Comparison of ENCODE assay signal across 12 cellular contexts in the genomic region with DNA sequence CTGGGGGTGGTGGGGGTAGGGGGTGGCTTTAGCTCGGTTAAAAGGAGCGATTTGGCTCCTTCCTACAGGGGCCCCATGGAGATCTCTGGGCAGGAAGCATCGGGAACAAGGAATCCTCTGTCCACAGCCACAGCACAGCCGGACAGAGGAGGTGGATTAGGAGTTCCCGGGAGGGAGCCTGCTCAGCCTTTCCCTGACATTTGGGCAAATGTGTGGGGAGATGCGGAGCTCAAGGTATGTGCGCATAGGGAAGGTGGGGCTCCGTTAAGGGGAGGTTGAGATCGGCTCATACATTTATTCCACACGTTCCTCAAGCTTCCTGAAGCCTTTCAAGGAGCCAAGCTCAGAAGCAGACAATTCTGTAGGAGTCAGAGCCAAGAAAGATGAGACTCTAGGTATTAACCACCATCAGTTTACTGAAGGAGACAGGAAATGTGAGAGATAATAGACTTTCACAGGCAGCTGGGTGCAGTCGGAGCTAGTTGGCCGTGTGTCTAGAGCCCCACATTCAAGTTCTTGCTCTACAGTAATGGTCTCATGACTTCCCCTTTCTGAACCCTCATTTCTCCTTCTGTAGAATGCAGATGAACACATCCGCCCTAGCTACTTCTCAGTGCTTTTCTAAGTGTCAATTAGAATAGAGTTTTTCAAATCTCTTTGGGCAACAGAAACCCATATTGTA. TPM values are rescaled to one million over a fixed set of nuclear protein-coding genes. Genes with fewer than 3 reads are reported as not detected.
DNase-seq lines count a peak whose midpoint lies in the region; ATAC-seq and TF ChIP-seq lines count a peak whose summit lies in the region.
"Had no signal": no experiment of that assay in that cellular context is flagged by ENCODE, and none has a peak within 500 bp of the region (broad histone marks: within the 10 kb centered on the region; RNA-seq: fewer than 3 reads in every experiment).

No MANE protein-coding gene starts in this region.

- H3K36me3 ChIP-seq in BLaER1 = no peaks in the 10 kb centered on the region
- H3K36me3 ChIP-seq in GM23338 (ENCODE audit: insufficient read depth) = no peaks in the 10 kb centered on the region
- no peaks in the 10 kb centered on the region for H3K36me3 ChIP-seq in PC-9 (ENCODE audit: low read depth)
- H3K36me3 ChIP-seq in hepatocyte (replicated peaks; ENCODE audit: insufficient read depth, low read depth) = no peaks in the 10 kb centered on the region

- H3K79me2 ChIP-seq in GM23338 (replicated peaks; ENCODE audit: insufficient read depth) = no peaks in the 10 kb centered on the region
- H3K79me2 ChIP-seq in PC-9 (ENCODE audit: low read depth) = no peaks in the 10 kb centered on the region
- no peaks in the 10 kb centered on the region for H3K79me2 ChIP-seq in hepatocyte

- intact Hi-C loops in PC-9 (cut with micrococcal nuclease; ENCODE audit: unreplicated experiment) = no loop called here

- H3K9me2 ChIP-seq in GM23338 (ENCODE audit: insufficient read depth) (no peaks in the 10 kb centered on the region), PC-9 (ENCODE audit: insufficient read depth) (no peaks in the 10 kb centered on the region), hepatocyte (replicated peaks; ENCODE audit: insufficient read depth) (no peaks in the 10 kb centered on the region)

- H3K4me1 Mint-ChIP-seq in GM23338 = peaks cover 36% of the 10 kb centered on the region

- H3K4me3 Mint-ChIP-seq in GM23338 = no peak overlapping the region

- H4K20me1 ChIP-seq in BLaER1 (no peaks in the 10 kb centered on the region), GM23338 (replicated peaks; ENCODE audit: insufficient read depth) (no peaks in the 10 kb centered on the region), PC-9 (ENCODE audit: insufficient read depth) (no peaks in the 10 kb centered on the region), hepatocyte (ENCODE audit: insufficient read depth, poor library complexity, severe bottlenecking) (no peaks in the 10 kb centered on the region)

- H3K9me3 ChIP-seq in BLaER1 (no peaks in the 10 kb centered on the region), PC-9 (ENCODE audit: insufficient read depth, low read depth) (no peaks in the 10 kb centered on the region), hepatocyte (ENCODE audit: low read depth) (no peaks in the 10 kb centered on the region)

- ATAC-seq in GM23338 = peak; percentile 60

- no peak overlapping the region for H3K9ac ChIP-seq in BLaER1

- DNase-seq in GM23338 (ENCODE audit: low spot score) (peak; percentile 40), SIG-M5 treated with dmso at 0.1 percent for 504 hours (lab: John Stamatoyannopoulos, UW; ENCODE audit: unreplicated experiment) (peak; percentile 89), iPS-NIHi7 (ENCODE audit: extremely low spot score) (peak; percentile 35), activated gamma-delta T cell treated with Interleukin-2 at 50 U/mL for 16 hours (no peak), erythroblast (lab: John Stamatoyannopoulos, UW) (no peak), PC-9 (no peak), hepatocyte (ENCODE audit: low spot score) (no peak)
- DNase-seq: DMS53; stimulated activated CD4-positive, alpha-beta T cell treated with anti-CD3 and anti-CD28 coated beads, Interleukin-12 subunit alpha, Interleukin-12 subunit beta, amount 100 ng/mL, for 4 hours had no signal

- H3K27me3 ChIP-seq in BLaER1 (no peaks in the 10 kb centered on the region), GM23338 (ENCODE audit: insufficient read depth) (no peaks in the 10 kb centered on the region), PC-9 (ENCODE audit: insufficient read depth, low read depth) (no peaks in the 10 kb centered on the region), hepatocyte (no peaks in the 10 kb centered on the region)

- TF ChIP-seq CTCF in GM23338 (conservative IDR thresholded peaks at IDR 0.05; ENCODE audit: low read depth in 2 of 2) = no peak
- TF ChIP-seq CTCF in PC-9 (conservative IDR thresholded peaks at IDR 0.05) = no peak
- TF ChIP-seq CTCF in hepatocyte (IDR thresholded peaks at IDR 0.05; ENCODE audit: poor library complexity) = no peak

- POLR2A ChIA-PET in PC-9 (lab: Charles Lee; ENCODE audit: unreplicated experiment) = no interaction called here

- H3K27ac Mint-ChIP-seq in GM23338 = no peak overlapping the region

- BruUV-seq in PC-9 (replicated peaks; lab: Mats Ljungman, UMichigan) = no TSS peak

- peaks cover 12% of the 10 kb centered on the region for H3K27me3 Mint-ChIP-seq in GM23338 (ENCODE audit: insufficient read depth, low read depth, poor library complexity)

- H3K27ac ChIP-seq in BLaER1 = no peak overlapping the region
- no peak overlapping the region for H3K27ac ChIP-seq in GM23338 (ENCODE audit: low read depth)
- no peak overlapping the region for H3K27ac ChIP-seq in PC-9
- no peak overlapping the region for H3K27ac ChIP-seq in hepatocyte

- H3K4me1 ChIP-seq in BLaER1 (peaks cover 38% of the 10 kb centered on the region), GM23338 (ENCODE audit: insufficient read depth) (peaks cover 15% of the 10 kb centered on the region), PC-9 (replicated peaks; ENCODE audit: insufficient read depth) (peaks cover 18% of the 10 kb centered on the region), hepatocyte (ENCODE audit: insufficient read depth) (peaks cover 14% of the 10 kb centered on the region)

- H3F3A ChIP-seq in GM23338 (replicated peaks; ENCODE audit: low read depth) (no peaks in the 10 kb centered on the region), PC-9 (ENCODE audit: insufficient read depth, low read depth) (0 out of 2 replicates have a peak, but pooled peaks cover 5% of the 10 kb centered on the region)

- CTCF ChIA-PET in PC-9 (lab: Charles Lee) = no interaction called here

- H3K36me3 Mint-ChIP-seq in GM23338 (ENCODE audit: low read depth) = no peaks in the 10 kb centered on the region

- H3K4me2 ChIP-seq in BLaER1 (peak overlapping the region; percentile 27; the same call in 1 of the 2 replicates), GM23338 (peak overlapping the region; percentile 26; the same call in 1 of the 2 replicates), PC-9 (no peak overlapping the region), hepatocyte (no peak overlapping the region)

- H2AFZ ChIP-seq in GM23338 (no peak overlapping the region), PC-9 (no peak overlapping the region), hepatocyte (no peak overlapping the region)

- no peak overlapping the region for H3K4me3 ChIP-seq in BLaER1
- H3K4me3 ChIP-seq in GM23338 = no peak overlapping the region
- no peak overlapping the region for H3K4me3 ChIP-seq in PC-9
- H3K4me3 ChIP-seq in hepatocyte = no peak overlapping the region
- H3K4me3 ChIP-seq: coronary artery had no signal

- TF ChIP-seq POLR2A in erythroblast (IDR thresholded peaks at IDR 0.05; ENCODE audit: low read length) = no peak

- no peaks in the 10 kb centered on the region; the same call in 2 of the 3 replicates for H3K9me3 Mint-ChIP-seq in GM23338

- WGBS in hepatocyte (ENCODE audit: low lambda C conversion rate, missing lambda C conversion rate) = 63% methylated on average over 13 of the region's 13 CpGs

TF ChIP-seq in GM23338, 12 proteins besides CTCF, POLR2A, EP300 and RAD21 (continues in another document):
- TF ChIP-seq, protein P1, sequence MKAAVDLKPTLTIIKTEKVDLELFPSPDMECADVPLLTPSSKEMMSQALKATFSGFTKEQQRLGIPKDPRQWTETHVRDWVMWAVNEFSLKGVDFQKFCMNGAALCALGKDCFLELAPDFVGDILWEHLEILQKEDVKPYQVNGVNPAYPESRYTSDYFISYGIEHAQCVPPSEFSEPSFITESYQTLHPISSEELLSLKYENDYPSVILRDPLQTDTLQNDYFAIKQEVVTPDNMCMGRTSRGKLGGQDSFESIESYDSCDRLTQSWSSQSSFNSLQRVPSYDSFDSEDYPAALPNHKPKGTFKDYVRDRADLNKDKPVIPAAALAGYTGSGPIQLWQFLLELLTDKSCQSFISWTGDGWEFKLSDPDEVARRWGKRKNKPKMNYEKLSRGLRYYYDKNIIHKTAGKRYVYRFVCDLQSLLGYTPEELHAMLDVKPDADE (IDR thresholded peaks at IDR 0.05) = no peak
- TF ChIP-seq EZH2 (IDR thresholded peaks at IDR 0.05; ENCODE audit: low read depth, unreplicated experiment) = no peak
- no peak for TF ChIP-seq JUNB (IDR thresholded peaks at IDR 0.05; ENCODE audit: unreplicated experiment)
- no peak for TF ChIP-seq CREB1 (CRISPR knock-in tag; IDR thresholded peaks at IDR 0.05; ENCODE audit: low read depth)
- TF ChIP-seq, protein P2, sequence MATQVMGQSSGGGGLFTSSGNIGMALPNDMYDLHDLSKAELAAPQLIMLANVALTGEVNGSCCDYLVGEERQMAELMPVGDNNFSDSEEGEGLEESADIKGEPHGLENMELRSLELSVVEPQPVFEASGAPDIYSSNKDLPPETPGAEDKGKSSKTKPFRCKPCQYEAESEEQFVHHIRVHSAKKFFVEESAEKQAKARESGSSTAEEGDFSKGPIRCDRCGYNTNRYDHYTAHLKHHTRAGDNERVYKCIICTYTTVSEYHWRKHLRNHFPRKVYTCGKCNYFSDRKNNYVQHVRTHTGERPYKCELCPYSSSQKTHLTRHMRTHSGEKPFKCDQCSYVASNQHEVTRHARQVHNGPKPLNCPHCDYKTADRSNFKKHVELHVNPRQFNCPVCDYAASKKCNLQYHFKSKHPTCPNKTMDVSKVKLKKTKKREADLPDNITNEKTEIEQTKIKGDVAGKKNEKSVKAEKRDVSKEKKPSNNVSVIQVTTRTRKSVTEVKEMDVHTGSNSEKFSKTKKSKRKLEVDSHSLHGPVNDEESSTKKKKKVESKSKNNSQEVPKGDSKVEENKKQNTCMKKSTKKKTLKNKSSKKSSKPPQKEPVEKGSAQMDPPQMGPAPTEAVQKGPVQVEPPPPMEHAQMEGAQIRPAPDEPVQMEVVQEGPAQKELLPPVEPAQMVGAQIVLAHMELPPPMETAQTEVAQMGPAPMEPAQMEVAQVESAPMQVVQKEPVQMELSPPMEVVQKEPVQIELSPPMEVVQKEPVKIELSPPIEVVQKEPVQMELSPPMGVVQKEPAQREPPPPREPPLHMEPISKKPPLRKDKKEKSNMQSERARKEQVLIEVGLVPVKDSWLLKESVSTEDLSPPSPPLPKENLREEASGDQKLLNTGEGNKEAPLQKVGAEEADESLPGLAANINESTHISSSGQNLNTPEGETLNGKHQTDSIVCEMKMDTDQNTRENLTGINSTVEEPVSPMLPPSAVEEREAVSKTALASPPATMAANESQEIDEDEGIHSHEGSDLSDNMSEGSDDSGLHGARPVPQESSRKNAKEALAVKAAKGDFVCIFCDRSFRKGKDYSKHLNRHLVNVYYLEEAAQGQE (IDR thresholded peaks at IDR 0.05; ENCODE audit: unreplicated experiment) = no peak
- TF ChIP-seq ZNF331 (CRISPR knock-in tag; IDR thresholded peaks at IDR 0.05; ENCODE audit: low read depth) = no peak
- TF ChIP-seq POLR2AphosphoS5 (IDR thresholded peaks at IDR 0.05; ENCODE audit: low read depth) = no peak

RNA-seq across cellular contexts. Expression of gene EPB41L1, which starts 40.8 kb away (rescaled TPM):
- total RNA-seq in GM23338 (2014; rRNA removed; shearing (Covaris generic)) = 33.1 and 48.7 TPM in 2 replicates
- polyA plus RNA-seq in GM23338 (2016; fragmentation: Nextera tagmentation; extraction: Ambion mirVana) = 24.1 and 29.9 TPM in 2 replicates
- total RNA-seq in PC-9 (2021) = 134 and 141 TPM in 2 replicates
- 32.6 and 36.4 TPM in 2 replicates for total RNA-seq in hepatocyte
- polyA plus RNA-seq in hepatocyte = 21.4 and 25.2 TPM in 2 replicates
- total RNA-seq: T-helper 2 cell treated with Interferon-gamma antibody and Interleukin-4, amounts not matched to agents 100 ng/mL and 5 ng/mL, for 36 hours had no signal

Comparison
In these comparisons a context has a peak if more than half of its experiments do, and no peak if none do; other contexts are left out.
1. H3K4me2 ChIP-seq: peak in BLaER1 (single experiment) and GM23338 (single experiment); none in PC-9 (single experiment) and hepatocyte (single experiment).
2. DNase-seq: peak in GM23338 (single experiment), SIG-M5 treated with dmso at 0.1 percent for 504 hours (single experiment) and iPS-NIHi7 (single experiment); none in activated gamma-delta T cell treated with Interleukin-2 at 50 U/mL for 16 hours (single experiment), erythroblast (0 of 2), PC-9 (0 of 2) and hepatocyte (single experiment).